In genomic region chr5:163596536-163596935, GRCh38 we compare ENCODE assay signal across 27 cellular contexts.
"Had no signal": no experiment of that assay in that cellular context is flagged by ENCODE, and none has a peak within 500 bp of the region (broad histone marks: within the 10 kb centered on the region; RNA-seq: fewer than 3 reads in every experiment).

No MANE protein-coding gene starts in this region.

- H3K36me3 ChIP-seq: adrenal gland, ascending aorta, brain microvascular endothelial cell, esophagus muscularis mucosa, gastroesophageal sphincter, thyroid gland, upper lobe of right lung had no signal

- FAIRE-seq: islet of Langerhans had no signal

- DNase-seq: activated CD4-positive, alpha-beta T cell treated with anti-CD3 and anti-CD28 coated beads, Interleukin-2, amount 10 ng/mL, durations not matched to agents 7 days and 5 days; activated CD4-positive, CD25-positive, alpha-beta regulatory T cell treated with anti-CD3 and anti-CD28 coated beads, Interleukin-2, amount 50 U/mL, for 72 hours; activated CD8-positive, alpha-beta memory T cell treated with anti-CD3 and anti-CD28 coated beads, Interleukin-2, amount 10 ng/mL, durations not matched to agents 7 days and 5 days; activated CD8-positive, alpha-beta T cell treated with anti-CD3 and anti-CD28 coated beads for 36 hours; activated gamma-delta T cell; activated T-cell treated with anti-CD3 and anti-CD28 coated beads for 4 hours; adrenal gland; brain microvascular endothelial cell; caudate nucleus; effector memory CD8-positive, alpha-beta T cell; head of caudate nucleus; left ventricle myocardium superior; mammary epithelial cell; midbrain; stimulated activated CD4-positive, alpha-beta T cell treated with anti-CD3 and anti-CD28 coated beads, Interleukin-4, amount 100 ng/mL, for 1 hour; stimulated activated naive CD4-positive, alpha-beta T cell; thyroid gland; upper lobe of right lung had no signal

- H3K27me3 ChIP-seq: adrenal gland, ascending aorta, brain microvascular endothelial cell, thyroid gland, upper lobe of right lung had no signal

- H3K4me1 ChIP-seq: adrenal gland, ascending aorta, esophagus muscularis mucosa, gastroesophageal sphincter, thyroid gland, upper lobe of right lung had no signal

- ATAC-seq: activated CD8-positive, alpha-beta memory T cell treated with anti-CD3 and anti-CD28 coated beads, Interleukin-2, amount 10 ng/mL, durations not matched to agents 7 days and 5 days; activated CD8-positive, alpha-beta T cell treated with anti-CD3 and anti-CD28 coated beads for 36 hours; activated naive CD4-positive, alpha-beta T cell treated with anti-CD3 and anti-CD28 coated beads, Interleukin-2, amount 50 U/mL, for 72 hours; effector memory CD8-positive, alpha-beta T cell; gastroesophageal sphincter; left ventricle myocardium superior; natural killer cell treated with Interleukin-12 subunit alpha and Interleukin-12 subunit beta and Interleukin-15 and Interleukin-18, amount 100 ng/mL, for 72 hours; upper lobe of right lung had no signal

- H3K27ac Mint-ChIP-seq: activated CD4-positive, alpha-beta T cell treated with anti-CD3 and anti-CD28 coated beads, Interleukin-2, amount 10 ng/mL, durations not matched to agents 7 days and 5 days; activated CD8-positive, alpha-beta memory T cell treated with anti-CD3 and anti-CD28 coated beads, Interleukin-2, amount 10 ng/mL, durations not matched to agents 7 days and 5 days; activated CD8-positive, alpha-beta T cell treated with anti-CD3 and anti-CD28 coated beads for 36 hours; activated naive CD4-positive, alpha-beta T cell treated with anti-CD3 and anti-CD28 coated beads, Interleukin-2, amount 50 U/mL, for 72 hours; effector memory CD8-positive, alpha-beta T cell; natural killer cell treated with Interleukin-12 subunit alpha and Interleukin-12 subunit beta and Interleukin-15 and Interleukin-18, amount 100 ng/mL, for 72 hours; progenitor cell of endocrine pancreas; T-helper 2 cell treated with Interferon-gamma antibody and Interleukin-4, amounts not matched to agents 5 μg/mL and 100 μg/mL, for 36 hours had no signal

- H3K36me3 Mint-ChIP-seq: activated CD8-positive, alpha-beta memory T cell treated with anti-CD3 and anti-CD28 coated beads, Interleukin-2, amount 10 ng/mL, durations not matched to agents 7 days and 5 days; activated naive CD4-positive, alpha-beta T cell treated with anti-CD3 and anti-CD28 coated beads, Interleukin-2, amount 50 U/mL, for 72 hours; natural killer cell treated with Interleukin-12 subunit alpha and Interleukin-12 subunit beta and Interleukin-15 and Interleukin-18, amount 100 ng/mL, for 72 hours had no signal

- H3K9me3 Mint-ChIP-seq: activated CD4-positive, alpha-beta T cell treated with anti-CD3 and anti-CD28 coated beads, Interleukin-2, amount 10 ng/mL, durations not matched to agents 7 days and 5 days; activated CD8-positive, alpha-beta T cell treated with anti-CD3 and anti-CD28 coated beads for 36 hours; activated naive CD4-positive, alpha-beta T cell treated with anti-CD3 and anti-CD28 coated beads, Interleukin-2, amount 50 U/mL, for 72 hours; effector memory CD8-positive, alpha-beta T cell; natural killer cell treated with Interleukin-12 subunit alpha and Interleukin-12 subunit beta and Interleukin-15 and Interleukin-18, amount 100 ng/mL, for 72 hours; T-helper 2 cell treated with Interferon-gamma antibody and Interleukin-4, amounts not matched to agents 5 μg/mL and 100 μg/mL, for 36 hours had no signal

- H3K4me3 ChIP-seq: adrenal gland, ascending aorta, esophagus muscularis mucosa, gastroesophageal sphincter, thyroid gland, upper lobe of right lung had no signal

- H3K9me3 ChIP-seq: adrenal gland, ascending aorta, esophagus muscularis mucosa, thyroid gland, upper lobe of right lung had no signal

- H3K4me1 Mint-ChIP-seq: activated CD4-positive, alpha-beta T cell treated with anti-CD3 and anti-CD28 coated beads, Interleukin-2, amount 10 ng/mL, durations not matched to agents 7 days and 5 days; activated CD8-positive, alpha-beta memory T cell treated with anti-CD3 and anti-CD28 coated beads, Interleukin-2, amount 10 ng/mL, durations not matched to agents 7 days and 5 days had no signal

- H3K27ac ChIP-seq: adrenal gland, ascending aorta, brain microvascular endothelial cell, esophagus muscularis mucosa, gastroesophageal sphincter, thyroid gland, upper lobe of right lung, VCaP had no signal

- H3K4me3 Mint-ChIP-seq: activated CD4-positive, alpha-beta T cell treated with anti-CD3 and anti-CD28 coated beads, Interleukin-2, amount 10 ng/mL, durations not matched to agents 7 days and 5 days; activated CD8-positive, alpha-beta memory T cell treated with anti-CD3 and anti-CD28 coated beads, Interleukin-2, amount 10 ng/mL, durations not matched to agents 7 days and 5 days; activated CD8-positive, alpha-beta T cell treated with anti-CD3 and anti-CD28 coated beads for 36 hours; effector memory CD8-positive, alpha-beta T cell; natural killer cell treated with Interleukin-12 subunit alpha and Interleukin-12 subunit beta and Interleukin-15 and Interleukin-18, amount 100 ng/mL, for 72 hours; T-helper 2 cell treated with Interferon-gamma antibody and Interleukin-4, amounts not matched to agents 5 μg/mL and 100 μg/mL, for 36 hours had no signal
